ENCODE assay signal across 8 cellular contexts in genomic region chr1:201648066-201648910, GRCh38.
DNase-seq lines count a peak whose midpoint lies in the region; ATAC-seq and TF ChIP-seq lines count a peak whose summit lies in the region.

No MANE protein-coding gene starts in this region.

- H3K4me1 Mint-ChIP-seq in stimulated activated effector memory CD8-positive, alpha-beta T cell treated with anti-CD3 and anti-CD28 coated beads, Interleukin-12 subunit alpha, Interleukin-12 subunit beta, amount 100 ng/mL, for 72 hours = no peaks in the 10 kb centered on the region

- peak overlapping the region; percentile 88 for H3K4me3 ChIP-seq in brain microvascular endothelial cell (ENCODE audit: low read depth, low read length)

- no peaks in the 10 kb centered on the region for H3K9me3 Mint-ChIP-seq in stimulated activated effector memory CD8-positive, alpha-beta T cell treated with anti-CD3 and anti-CD28 coated beads, Interleukin-12 subunit alpha, Interleukin-12 subunit beta, amount 100 ng/mL, for 72 hours

- in situ Hi-C loops in brain microvascular endothelial cell (cut with HindIII; ENCODE audit: low pct_ligation_motif_present, low sequenced_read_pairs) = no loop called here

- peak overlapping the region; percentile 60 for H3K27ac ChIP-seq in brain microvascular endothelial cell

- no peaks in the 10 kb centered on the region for H3K27me3 ChIP-seq in brain microvascular endothelial cell (replicated peaks)

- DNase-seq in EH (ENCODE audit: low read depth) (peak; percentile 78), NCI-H146 (lab: John Stamatoyannopoulos, UW) (peak; percentile 84), brain microvascular endothelial cell (peak; percentile 58), iPS-NIHi11 (ENCODE audit: low spot score) (peak; percentile 76), LoVo (ENCODE audit: low spot score) (no peak)
- no peak for DNase-seq in stimulated activated effector memory CD8-positive, alpha-beta T cell treated with anti-CD3 and anti-CD28 coated beads, Interleukin-12 subunit alpha, Interleukin-12 subunit beta, amount 100 ng/mL, for 72 hours (ENCODE audit: low spot score in 2 of 2)

- no peak for ATAC-seq in stimulated activated effector memory CD8-positive, alpha-beta T cell treated with anti-CD3 and anti-CD28 coated beads, Interleukin-12 subunit alpha, Interleukin-12 subunit beta, amount 100 ng/mL, for 72 hours
- ATAC-seq in GM21528 (IDR thresholded peaks at IDR 0.05; ENCODE audit: low FRiP score, unreplicated experiment) (no peak), GM18520 (IDR thresholded peaks at IDR 0.05; ENCODE audit: unreplicated experiment) (no peak)

- no peaks in the 10 kb centered on the region for H3K36me3 Mint-ChIP-seq in stimulated activated effector memory CD8-positive, alpha-beta T cell treated with anti-CD3 and anti-CD28 coated beads, Interleukin-12 subunit alpha, Interleukin-12 subunit beta, amount 100 ng/mL, for 72 hours

- no peak for TF ChIP-seq CTCF in brain microvascular endothelial cell (IDR thresholded peaks at IDR 0.05; ENCODE audit: low read depth, low read length, missing control alignments)

- H3K36me3 ChIP-seq in brain microvascular endothelial cell (replicated peaks) = peaks cover 21% of the 10 kb centered on the region

- peak overlapping the region; percentile 10 for H3K4me3 Mint-ChIP-seq in stimulated activated effector memory CD8-positive, alpha-beta T cell treated with anti-CD3 and anti-CD28 coated beads, Interleukin-12 subunit alpha, Interleukin-12 subunit beta, amount 100 ng/mL, for 72 hours

- H3K27ac Mint-ChIP-seq in stimulated activated effector memory CD8-positive, alpha-beta T cell treated with anti-CD3 and anti-CD28 coated beads, Interleukin-12 subunit alpha, Interleukin-12 subunit beta, amount 100 ng/mL, for 72 hours = no peak overlapping the region

Comparison
In these comparisons a context has a peak if more than half of its experiments do, and no peak if none do; other contexts are left out.
1. DNase-seq: peak in EH (single experiment), NCI-H146 (single experiment), brain microvascular endothelial cell (single experiment) and iPS-NIHi11 (single experiment); none in stimulated activated effector memory CD8-positive, alpha-beta T cell treated with anti-CD3 and anti-CD28 coated beads, Interleukin-12 subunit alpha, Interleukin-12 subunit beta, amount 100 ng/mL, for 72 hours (0 of 2) and LoVo (single experiment).